ENCODE assay signal across 8 cellular contexts in the genomic region with DNA sequence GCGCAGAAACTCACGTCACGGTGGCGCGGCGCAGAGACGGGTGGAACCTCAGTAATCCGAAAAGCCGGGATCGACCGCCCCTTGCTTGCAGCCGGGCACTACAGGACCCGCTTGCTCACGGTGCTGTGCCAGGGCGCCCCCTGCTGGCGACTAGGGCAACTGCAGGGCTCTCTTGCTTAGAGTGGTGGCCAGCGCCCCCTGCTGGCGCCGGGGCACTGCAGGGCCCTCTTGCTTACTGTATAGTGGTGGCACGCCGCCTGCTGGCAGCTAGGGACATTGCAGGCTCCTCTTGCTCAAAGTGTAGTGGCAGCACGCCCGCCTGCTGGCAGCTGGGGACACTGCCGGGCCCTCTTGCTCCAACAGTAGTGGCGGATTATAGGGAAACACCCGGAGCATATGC. TPM values are rescaled to one million over a fixed set of nuclear protein-coding genes. Genes with fewer than 3 reads are reported as not detected.
DNase-seq lines count a peak whose midpoint lies in the region; FAIRE-seq and TF ChIP-seq lines count a peak whose summit lies in the region.
"Not testable (repeated sequence)": the region's sequence is repeated elsewhere in the genome, so short reads cannot be mapped to it uniquely, and the experiment has no call there.

No MANE protein-coding gene starts in this region.

- not testable (repeated sequence) for H3K36me3 ChIP-seq in A673 (ENCODE audit: insufficient read depth, low read length, poor library complexity, severe bottlenecking); HEK293 (ENCODE audit: control insufficient read depth in 2 of 2, insufficient read depth in 1 of 2, low read length in 2 of 2); endothelial cell of umbilical vein (ENCODE audit: control insufficient read depth in 2 of 2, extremely low read depth in 1 of 2, insufficient read depth in 2 of 2, low read length in 2 of 2)

- DNase-seq in A673 (ENCODE audit: low spot score); endothelial cell of umbilical vein (ENCODE audit: low read depth, low spot score): not testable (repeated sequence)
- DNase-seq in NCI-H510A (lab: John Stamatoyannopoulos, UW) (peak; percentile 36), UCSD-AML1 (lab: John Stamatoyannopoulos, UW; ENCODE audit: unreplicated experiment) (peak; percentile 87), mucosa of gallbladder (ENCODE audit: low spot score) (peak; percentile 98)
- peak; percentile 87 for DNase-seq in activated T-helper 2 cell treated with anti-CD3 and anti-CD28 coated beads, Interferon-gamma antibody, Interleukin-2, Interleukin-4, amounts not matched to agents 10 μg/mL and 5 μg/mL and 100 μg/mL, durations not matched to agents 14 hours and 24 hours and 36 hours (ENCODE audit: low spot score)
- peak; percentile 70 to 93 (median 74) for DNase-seq in stimulated activated CD4-positive, alpha-beta T cell treated with anti-CD3 and anti-CD28 coated beads, TNF-alpha, amount 100 ng/mL, for 24 hours (ENCODE audit: low read depth in 3 of 3)

- not testable (repeated sequence) for H3K79me2 ChIP-seq in endothelial cell of umbilical vein (ENCODE audit: control insufficient read depth, insufficient read depth, low read length)

- not testable (repeated sequence) for H3K4me2 ChIP-seq in endothelial cell of umbilical vein (ENCODE audit: insufficient read depth, low read length)

- BruUV-seq in A673 (replicated peaks; lab: Mats Ljungman, UMichigan); endothelial cell of umbilical vein (replicated peaks; lab: Mats Ljungman, UMichigan): not testable (repeated sequence)

- H3K9me1 ChIP-seq in endothelial cell of umbilical vein (replicated peaks; ENCODE audit: control insufficient read depth, extremely low read depth, insufficient read depth, low read length), result not testable (repeated sequence)

- H3K9ac ChIP-seq in endothelial cell of umbilical vein (replicated peaks; ENCODE audit: extremely low read depth, insufficient read depth, low read length), result not testable (repeated sequence)

- not testable (repeated sequence) for H3K27ac ChIP-seq in A673 (ENCODE audit: low read depth, low read length, poor library complexity, severe bottlenecking); HEK293 (ENCODE audit: extremely low read depth, low read depth, low read length); endothelial cell of umbilical vein (ENCODE audit: insufficient read depth, low read depth, low read length)

- not testable (repeated sequence) for H3K9me3 ChIP-seq in A673 (ENCODE audit: low read depth, low read length, poor library complexity, severe bottlenecking); HEK293 (ENCODE audit: control insufficient read depth, insufficient read depth, low read depth, low read length); endothelial cell of umbilical vein (replicated peaks; ENCODE audit: control insufficient read depth, insufficient read depth, low read length)

- TF ChIP-seq CTCF in A673 (conservative IDR thresholded peaks at IDR 0.05; ENCODE audit: low read depth, low read length), result peak; percentile 56
- peak; percentile 28; the same call in 1 of the 2 replicates for TF ChIP-seq CTCF in HEK293 (tag by site-specific recombination; IDR thresholded peaks at IDR 0.05)
- peak; percentile 35 to 51 for TF ChIP-seq CTCF in endothelial cell of umbilical vein (IDR thresholded peaks at IDR 0.05; ENCODE audit: extremely low read depth in 1 of 2, insufficient read depth in 1 of 2, low read depth in 1 of 2, low read length in 2 of 2)

- not testable (repeated sequence) for H3K27me3 Mint-ChIP-seq in activated T-helper 2 cell treated with anti-CD3 and anti-CD28 coated beads, Interferon-gamma antibody, Interleukin-2, Interleukin-4, amounts not matched to agents 10 μg/mL and 5 μg/mL and 100 μg/mL, durations not matched to agents 14 hours and 24 hours and 36 hours (ENCODE audit: low read depth)

- POLR2A ChIA-PET in A673 (lab: Charles Lee; ENCODE audit: low non-redundant PET); HEK293 (lab: Yijun Ruan, JAX); endothelial cell of umbilical vein (lab: Charles Lee): not testable (repeated sequence)

- not testable (repeated sequence) for H3K4me1 Mint-ChIP-seq in activated T-helper 2 cell treated with anti-CD3 and anti-CD28 coated beads, Interferon-gamma antibody, Interleukin-2, Interleukin-4, amounts not matched to agents 10 μg/mL and 5 μg/mL and 100 μg/mL, durations not matched to agents 14 hours and 24 hours and 36 hours (ENCODE audit: low read depth)

- dilution Hi-C loops in endothelial cell of umbilical vein (cut with MboI; ENCODE audit: extremely low pct_ligation_motif_present, low sequenced_read_pairs), result not testable (repeated sequence)

- not testable (repeated sequence) for H3K9me3 Mint-ChIP-seq in activated T-helper 2 cell treated with anti-CD3 and anti-CD28 coated beads, Interferon-gamma antibody, Interleukin-2, Interleukin-4, amounts not matched to agents 10 μg/mL and 5 μg/mL and 100 μg/mL, durations not matched to agents 14 hours and 24 hours and 36 hours

- H3K27me3 ChIP-seq in A673 (replicated peaks; ENCODE audit: insufficient read depth, low read depth, low read length, poor library complexity); endothelial cell of umbilical vein (ENCODE audit: control insufficient read depth in 2 of 2, insufficient read depth in 2 of 2, low read length in 2 of 2): not testable (repeated sequence)

- FAIRE-seq in endothelial cell of umbilical vein (lab: Jason Lieb, UNC), result not testable (repeated sequence)

- not testable (repeated sequence) for H2AFZ ChIP-seq in endothelial cell of umbilical vein (ENCODE audit: low read depth, low read length)

- not testable (repeated sequence) for H3K4me3 ChIP-seq in A673 (ENCODE audit: low read depth, low read length, poor library complexity, severe bottlenecking); HEK293 (ENCODE audit: low read depth, low read length); endothelial cell of umbilical vein (replicated peaks in 1 of 3; ENCODE audit: insufficient read depth in 1 of 3, low read depth in 1 of 3, low read length in 3 of 3)

- not testable (repeated sequence) for TF ChIP-seq POLR2A in endothelial cell of umbilical vein (IDR thresholded peaks at IDR 0.05; ENCODE audit: low read depth, low read length)

- CTCF ChIA-PET in A673 (lab: Charles Lee), result interaction anchor here (0.6 kb wide), 1 partner anchor 438 kb away, joined by 3 read pairs; no protein-coding TSS in a partner anchor
- CTCF ChIA-PET in HEK293 (lab: Yijun Ruan, JAX); endothelial cell of umbilical vein (lab: Charles Lee): not testable (repeated sequence)

- not testable (repeated sequence) for H4K20me1 ChIP-seq in endothelial cell of umbilical vein (replicated peaks; ENCODE audit: control insufficient read depth, extremely low read depth, insufficient read depth, low read length)

- not testable (repeated sequence) for H3K4me3 Mint-ChIP-seq in activated T-helper 2 cell treated with anti-CD3 and anti-CD28 coated beads, Interferon-gamma antibody, Interleukin-2, Interleukin-4, amounts not matched to agents 10 μg/mL and 5 μg/mL and 100 μg/mL, durations not matched to agents 14 hours and 24 hours and 36 hours (ENCODE audit: low read depth)

- H3K4me1 ChIP-seq in A673 (ENCODE audit: insufficient read depth, low read length, poor library complexity, severe bottlenecking); HEK293 (ENCODE audit: control insufficient read depth, insufficient read depth, low read length); endothelial cell of umbilical vein (ENCODE audit: control insufficient read depth, extremely low read depth, insufficient read depth, low read length): not testable (repeated sequence)

- intact Hi-C loops in A673 (cut with micrococcal nuclease; ENCODE audit: unreplicated experiment); activated T-helper 2 cell treated with anti-CD3 and anti-CD28 coated beads, Interferon-gamma antibody, Interleukin-2, Interleukin-4, amounts not matched to agents 10 μg/mL and 5 μg/mL and 100 μg/mL, durations not matched to agents 14 hours and 24 hours and 36 hours (cut with micrococcal nuclease); endothelial cell of umbilical vein (cut with micrococcal nuclease): not testable (repeated sequence)

- H3K36me3 Mint-ChIP-seq in activated T-helper 2 cell treated with anti-CD3 and anti-CD28 coated beads, Interferon-gamma antibody, Interleukin-2, Interleukin-4, amounts not matched to agents 10 μg/mL and 5 μg/mL and 100 μg/mL, durations not matched to agents 14 hours and 24 hours and 36 hours (ENCODE audit: low read depth), result not testable (repeated sequence)

- not testable (repeated sequence) for H3K27ac Mint-ChIP-seq in activated T-helper 2 cell treated with anti-CD3 and anti-CD28 coated beads, Interferon-gamma antibody, Interleukin-2, Interleukin-4, amounts not matched to agents 10 μg/mL and 5 μg/mL and 100 μg/mL, durations not matched to agents 14 hours and 24 hours and 36 hours

RNA-seq across cellular contexts. Expression of a gene that starts 42.6 kb away (rescaled TPM):
- total RNA-seq in A673 (2021) (41.5 and 48.5 TPM in 2 replicates), endothelial cell of umbilical vein (18.4 and 20.6 TPM in 2 replicates), mucosa of gallbladder (12.7 TPM)
- total RNA-seq in activated T-helper 2 cell treated with anti-CD3 and anti-CD28 coated beads, Interferon-gamma antibody, Interleukin-2, Interleukin-4, amounts not matched to agents 10 μg/mL and 5 μg/mL and 100 μg/mL, durations not matched to agents 14 hours and 24 hours and 36 hours, result 64.8 and 67.3 TPM in 2 replicates
- polyA plus RNA-seq in endothelial cell of umbilical vein, result 28.0 and 33.2 TPM in 2 replicates
- polyA plus RNA-seq in endothelial cell of umbilical vein (2011; cell fraction: cytosol; rRNA removed), result 32.9 and 42.4 TPM in 2 replicates
- 11.6 and 12.5 TPM in 2 replicates for polyA plus RNA-seq in endothelial cell of umbilical vein (2011; cell fraction: nucleus; rRNA removed)
- 25.5 and 35.5 TPM in 2 replicates for polyA plus RNA-seq in endothelial cell of umbilical vein (2012)
- 17.6 and 17.7 TPM in 2 replicates for polyA minus RNA-seq in endothelial cell of umbilical vein
- polyA minus RNA-seq in endothelial cell of umbilical vein (2011; cell fraction: cytosol; rRNA and poly(A)+ RNA removed), result 34.3 TPM
- 2.9 and 3.4 TPM in 2 replicates for polyA minus RNA-seq in endothelial cell of umbilical vein (2011; cell fraction: nucleus; rRNA and poly(A)+ RNA removed)

RNA-seq across cellular contexts. Expression of a gene that starts 42.9 kb away (rescaled TPM):
- 52.5 and 54.9 TPM in 2 replicates for total RNA-seq in A673 (2021)
- 77.5 and 83.1 TPM in 2 replicates for total RNA-seq in activated T-helper 2 cell treated with anti-CD3 and anti-CD28 coated beads, Interferon-gamma antibody, Interleukin-2, Interleukin-4, amounts not matched to agents 10 μg/mL and 5 μg/mL and 100 μg/mL, durations not matched to agents 14 hours and 24 hours and 36 hours
- 41.8 and 50.2 TPM in 2 replicates for total RNA-seq in endothelial cell of umbilical vein
- polyA plus RNA-seq in endothelial cell of umbilical vein, result 42.1 and 49.6 TPM in 2 replicates
- 76.4 and 84.8 TPM in 2 replicates for polyA plus RNA-seq in endothelial cell of umbilical vein (2011; cell fraction: cytosol; rRNA removed)
- polyA plus RNA-seq in endothelial cell of umbilical vein (2011; cell fraction: nucleus; rRNA removed), result 28.5 and 33.5 TPM in 2 replicates
- 54.9 and 59.2 TPM in 2 replicates for polyA plus RNA-seq in endothelial cell of umbilical vein (2012)
- 18.4 and 18.6 TPM in 2 replicates for polyA minus RNA-seq in endothelial cell of umbilical vein
- 18.6 TPM for polyA minus RNA-seq in endothelial cell of umbilical vein (2011; cell fraction: cytosol; rRNA and poly(A)+ RNA removed)
- polyA minus RNA-seq in endothelial cell of umbilical vein (2011; cell fraction: nucleus; rRNA and poly(A)+ RNA removed), result 3.8 and 4.0 TPM in 2 replicates
- total RNA-seq in mucosa of gallbladder, result 21.5 TPM
